Comparison of ENCODE assay signal across 11 cellular contexts in genomic region chr3:16300282-16300681, GRCh38. TPM values are rescaled to one million over a fixed set of nuclear protein-coding genes. Genes with fewer than 3 reads are reported as not detected.
A peak's percentile ranks its signal among the peaks of the same experiment; 100 is the strongest.
DNase-seq lines count a peak whose midpoint lies in the region; ATAC-seq and TF ChIP-seq lines count a peak whose summit lies in the region.
"Had no signal": no experiment of that assay in that cellular context is flagged by ENCODE, and none has a peak within 500 bp of the region (broad histone marks: within the 10 kb centered on the region; RNA-seq: fewer than 3 reads in every experiment).

No MANE protein-coding gene starts in this region.

- H3K9me3 Mint-ChIP-seq in activated naive CD4-positive, alpha-beta T cell treated with anti-CD3 and anti-CD28 coated beads, Interleukin-2, amount 50 U/mL, for 72 hours: peaks cover 0 to 4% of the 10 kb centered on the region in 2 donors

- H2AFZ ChIP-seq in smooth muscle cell (ENCODE audit: low read depth): no peak overlapping the region

- H3K79me2 ChIP-seq in smooth muscle cell (ENCODE audit: low read depth): no peaks in the 10 kb centered on the region

- H3K4me1 ChIP-seq in smooth muscle cell (ENCODE audit: low read depth): peaks cover 26% of the 10 kb centered on the region

- H3K4me3 ChIP-seq in smooth muscle cell: no peak overlapping the region
- H3K4me3 ChIP-seq: SK-N-MC had no signal

- no peak overlapping the region for H3K9ac ChIP-seq in smooth muscle cell (ENCODE audit: low read depth)

- no peak for TF ChIP-seq CTCF in smooth muscle cell (IDR thresholded peaks at IDR 0.05; ENCODE audit: borderline replicate concordance, insufficient read depth, poor library complexity, severe bottlenecking)
- TF ChIP-seq CTCF in GM13977 (IDR thresholded peaks at IDR 0.05; ENCODE audit: extremely low read depth, insufficient read depth, missing control alignments): no peak

- in situ Hi-C loops in GM13977 (cut with MboI; ENCODE audit: low pct_unique_long_range_greater_than_20kb, low sequenced_read_pairs, unreplicated experiment): no loop called here

- ATAC-seq in GM18867 (IDR thresholded peaks at IDR 0.05; ENCODE audit: unreplicated experiment) (peak; percentile 52), HG03039 (IDR thresholded peaks at IDR 0.05; ENCODE audit: unreplicated experiment) (peak; percentile 38)
- peak; percentile 37 to 42 for ATAC-seq in activated naive CD4-positive, alpha-beta T cell treated with anti-CD3 and anti-CD28 coated beads, Interleukin-2, amount 50 U/mL, for 72 hours

- no peak for DNase-seq in activated naive CD4-positive, alpha-beta T cell treated with anti-CD3 and anti-CD28 coated beads, Interleukin-2, amount 50 U/mL, for 72 hours (ENCODE audit: low spot score in 2 of 2)
- DNase-seq in smooth muscle cell (lab: John Stamatoyannopoulos, UW; ENCODE audit: unreplicated experiment) (no peak), NOMO-1 treated with dmso at 0.1 percent for 144 hours (lab: John Stamatoyannopoulos, UW; ENCODE audit: unreplicated experiment) (no peak), cerebellar nuclear complex (lab: John Stamatoyannopoulos, UW) (no peak), Ammon's horn (ENCODE audit: low spot score) (no peak), GM13977 (ENCODE audit: low spot score) (no peak)
- DNase-seq: NCI-H2029 had no signal

- WGBS in smooth muscle cell (ENCODE audit: low lambda C conversion rate): 19% methylated on average over 2 of the region's 2 CpGs

- H3K27ac Mint-ChIP-seq in activated naive CD4-positive, alpha-beta T cell treated with anti-CD3 and anti-CD28 coated beads, Interleukin-2, amount 50 U/mL, for 72 hours: peak overlapping the region; percentile 75 to 89

- peaks cover 5% of the 10 kb centered on the region for H3F3A ChIP-seq in smooth muscle cell (ENCODE audit: low read depth)

- no peaks in the 10 kb centered on the region for H3K9me3 ChIP-seq in smooth muscle cell (replicated peaks; ENCODE audit: low read depth)
- H3K9me3 ChIP-seq: neutrophil had no signal

- H4K20me1 ChIP-seq in smooth muscle cell (ENCODE audit: low read depth): no peaks in the 10 kb centered on the region

- H3K27ac ChIP-seq in smooth muscle cell (ENCODE audit: low read depth): peak overlapping the region; percentile 57
- H3K27ac ChIP-seq: neutrophil, SK-N-MC had no signal

- H3K27me3 ChIP-seq in smooth muscle cell (ENCODE audit: low read depth): no peaks in the 10 kb centered on the region
- H3K27me3 ChIP-seq: neutrophil had no signal

- H3K4me2 ChIP-seq in smooth muscle cell: no peak overlapping the region

- H3K36me3 ChIP-seq in smooth muscle cell (ENCODE audit: low read depth): peaks cover 17% of the 10 kb centered on the region

- H3K36me3 Mint-ChIP-seq in activated naive CD4-positive, alpha-beta T cell treated with anti-CD3 and anti-CD28 coated beads, Interleukin-2, amount 50 U/mL, for 72 hours: peaks cover 58 to 82% of the 10 kb centered on the region in 2 donors

RNA-seq across cellular contexts. Expression of gene OXNAD1, which starts 35.3 kb away (rescaled TPM):
- total RNA-seq in activated naive CD4-positive, alpha-beta T cell treated with anti-CD3 and anti-CD28 coated beads, Interleukin-2, amount 50 U/mL, for 72 hours: 10 to 100 TPM; 47.7 to 53.9 TPM
- total RNA-seq in smooth muscle cell: 13.3 and 15.7 TPM in 2 replicates
- polyA plus RNA-seq in smooth muscle cell: 9.2 and 12.4 TPM in 2 replicates

RNA-seq across cellular contexts. Expression of gene DPH3, which starts 35.5 kb away (rescaled TPM):
- total RNA-seq in activated naive CD4-positive, alpha-beta T cell treated with anti-CD3 and anti-CD28 coated beads, Interleukin-2, amount 50 U/mL, for 72 hours: 10 to 100 TPM; 15.2 to 23.9 TPM
- 42.9 and 44.7 TPM in 2 replicates for total RNA-seq in smooth muscle cell
- 69.5 and 78.8 TPM in 2 replicates for polyA plus RNA-seq in smooth muscle cell
